ENCODE assay signal across 13 cellular contexts in the genomic region with DNA sequence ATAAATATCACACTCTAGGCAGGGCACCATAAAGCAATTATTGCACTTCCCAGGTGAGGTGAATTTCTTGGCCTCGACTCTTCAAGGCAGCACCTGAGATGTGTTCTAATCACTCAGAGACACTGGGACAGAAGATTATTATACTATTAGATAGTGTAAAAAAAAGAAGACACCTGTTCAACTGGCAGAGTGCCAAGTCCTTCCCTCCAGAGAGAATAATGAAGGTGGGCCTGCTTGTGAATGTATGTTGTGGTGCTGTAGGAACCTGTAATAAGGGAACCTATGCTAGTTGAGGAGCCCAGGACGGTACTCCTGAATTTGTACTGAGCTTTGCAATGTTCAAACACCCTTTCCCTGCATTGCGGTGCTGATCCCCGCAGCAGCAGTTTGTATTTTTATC.
"Had no signal": no experiment of that assay in that cellular context is flagged by ENCODE, and none has a peak within 500 bp of the region (broad histone marks: within the 10 kb centered on the region; RNA-seq: fewer than 3 reads in every experiment).

No MANE protein-coding gene starts in this region.

- DNase-seq: activated CD4-positive, alpha-beta T cell treated with anti-CD3 and anti-CD28 coated beads, Interleukin-2, amount 10 ng/mL, durations not matched to agents 7 days and 5 days; activated CD8-positive, alpha-beta memory T cell treated with anti-CD3 and anti-CD28 coated beads for 24 hours; activated naive CD4-positive, alpha-beta T cell; activated naive CD8-positive, alpha-beta T cell treated with anti-CD3 and anti-CD28 coated beads, Interleukin-2, amount 10 ng/mL, durations not matched to agents 7 days and 5 days; central memory CD4-positive, alpha-beta T cell; colonic mucosa; islet precursor cell; naive B cell; ovary; testis; upper lobe of left lung had no signal

- ATAC-seq: left lobe of liver, sciatic nerve had no signal
